ENCODE assay signal across 16 cellular contexts in the genomic region with DNA sequence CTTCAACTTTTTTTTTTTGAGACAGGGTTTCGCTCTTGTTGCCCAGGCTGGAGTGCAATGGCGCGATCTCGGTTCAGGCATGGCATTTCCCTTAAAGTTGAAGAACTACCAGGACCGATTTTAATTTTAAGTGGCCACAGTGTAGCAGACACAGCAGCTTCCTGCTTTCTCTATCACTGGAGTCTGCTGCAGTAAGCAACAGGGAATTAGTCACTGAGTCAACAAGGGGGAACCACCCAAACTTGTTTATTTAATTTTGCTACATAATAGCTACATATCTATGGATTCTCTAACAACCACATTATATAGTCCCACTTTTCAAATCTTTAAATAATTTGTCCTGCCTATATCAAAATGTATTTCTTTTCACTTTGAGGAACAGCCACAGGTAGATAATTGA. TPM values are rescaled to one million over a fixed set of nuclear protein-coding genes. Genes with fewer than 3 reads are reported as not detected.
A peak's percentile ranks its signal among the peaks of the same experiment; 100 is the strongest.
DNase-seq lines count a peak whose midpoint lies in the region; ATAC-seq, FAIRE-seq and TF ChIP-seq lines count a peak whose summit lies in the region.
"Had no signal": no experiment of that assay in that cellular context is flagged by ENCODE, and none has a peak within 500 bp of the region (broad histone marks: within the 10 kb centered on the region; RNA-seq: fewer than 3 reads in every experiment).

No MANE protein-coding gene starts in this region.

- no peaks in the 10 kb centered on the region for H3K79me2 ChIP-seq in K562 (ENCODE audit: control insufficient read depth, insufficient read depth, low read length)

- intact Hi-C loops in K562 (cut with micrococcal nuclease) (no loop called here), left colon (cut with DNase I, micrococcal nuclease) (no loop called here), A673 (cut with micrococcal nuclease; ENCODE audit: unreplicated experiment) (no loop called here)
- intact Hi-C loops in activated CD4-positive, alpha-beta T cell treated with anti-CD3 and anti-CD28 coated beads for 36 hours (cut with DNase I, micrococcal nuclease): no loop called here

- 0% methylated on average over 5 of the region's 5 CpGs for WGBS in K562 (ENCODE audit: insufficient coverage, low coverage, missing lambda C conversion rate)

- no peaks in the 10 kb centered on the region for H4K20me1 ChIP-seq in K562 (replicated peaks; ENCODE audit: control insufficient read depth, insufficient read depth, low read length)

- no peak for TF ChIP-seq EP300 in K562 (IDR thresholded peaks at IDR 0.05; ENCODE audit: low read length)

- peaks cover 4% of the 10 kb centered on the region for H3K36me3 Mint-ChIP-seq in activated CD4-positive, alpha-beta T cell treated with anti-CD3 and anti-CD28 coated beads for 36 hours (ENCODE audit: low read depth)

- H3K9me1 ChIP-seq in K562 (ENCODE audit: control insufficient read depth, insufficient read depth, low read length): no peaks in the 10 kb centered on the region

- CTCF ChIA-PET in K562 (lab: Yijun Ruan, JAX; ENCODE audit: low intra/inter-chr PET ratio) (no interaction called here), A673 (lab: Charles Lee) (no interaction called here)
- CTCF ChIA-PET in activated CD4-positive, alpha-beta T cell treated with anti-CD3 and anti-CD28 coated beads for 36 hours (lab: Charles Lee): interaction anchor here (0.6 kb wide), 1 partner anchor 109 kb away, joined by 3 read pairs; no protein-coding TSS in a partner anchor

- H2AFZ ChIP-seq in K562 (ENCODE audit: low read depth, low read length): no peak overlapping the region

- in situ Hi-C loops in K562 (cut with MboI): no loop called here

- H3K4me3 Mint-ChIP-seq in activated CD4-positive, alpha-beta T cell treated with anti-CD3 and anti-CD28 coated beads for 36 hours: no peak overlapping the region

- H3K27ac Mint-ChIP-seq in activated CD4-positive, alpha-beta T cell treated with anti-CD3 and anti-CD28 coated beads for 36 hours: no peak overlapping the region

- TF ChIP-seq CTCF in K562 (IDR thresholded peaks at IDR 0.05 in 2 of 3, conservative IDR thresholded peaks at IDR 0.05 in 1 of 3; ENCODE audit: insufficient read depth in 2 of 3, low read depth in 1 of 3, low read length in 3 of 3) (no peak), A673 (conservative IDR thresholded peaks at IDR 0.05; ENCODE audit: low read depth, low read length) (no peak)

- no peak overlapping the region for H3K4me3 ChIP-seq in K562
- H3K4me3 ChIP-seq in A673 (ENCODE audit: low read depth, low read length, poor library complexity, severe bottlenecking): no peak overlapping the region

- H3K9ac ChIP-seq in K562 (ENCODE audit: insufficient read depth in 1 of 2, low read depth in 2 of 2, low read length in 2 of 2): no peak overlapping the region
- H3K9ac ChIP-seq: SK-N-SH had no signal

- DNase-seq in H4 (ENCODE audit: low spot score): peak; percentile 16
- DNase-seq in NCI-H460 (ENCODE audit: extremely low read depth, low read depth): peak; percentile 11
- DNase-seq in K562 (ENCODE audit: extremely low read depth in 1 of 4, low spot score in 3 of 4): no peak
- no peak for DNase-seq in left colon
- no peak for DNase-seq in NCI-H82 treated with DMSO at 0.1 percent for 48 hours (lab: John Stamatoyannopoulos, UW; ENCODE audit: unreplicated experiment)
- no peak for DNase-seq in A673 (ENCODE audit: low spot score)
- DNase-seq in activated CD4-positive, alpha-beta T cell treated with anti-CD3 and anti-CD28 coated beads for 36 hours: no peak
- DNase-seq: C1 segment of cervical spinal cord, HCEC 1CT, MM.1S, NCI-H1105, NCI-H1930, NCI-H524 treated with DMSO at 0.1 percent for 48 hours, SK-N-SH had no signal

- POLR2A ChIA-PET in K562 (lab: Yijun Ruan, JAX): no interaction called here
- POLR2A ChIA-PET in A673 (lab: Charles Lee; ENCODE audit: low non-redundant PET): no interaction called here
- POLR2A ChIA-PET in activated CD4-positive, alpha-beta T cell treated with anti-CD3 and anti-CD28 coated beads for 36 hours (lab: Charles Lee): no interaction called here

- H3K4me2 ChIP-seq in K562 (ENCODE audit: insufficient read depth, low read length): no peak overlapping the region
- H3K4me2 ChIP-seq: SK-N-SH had no signal

- no peaks in the 10 kb centered on the region for H3K4me1 Mint-ChIP-seq in activated CD4-positive, alpha-beta T cell treated with anti-CD3 and anti-CD28 coated beads for 36 hours

- TF ChIP-seq POLR2A in K562 (conservative IDR thresholded peaks at IDR 0.05): no peak

- H3K36me3 ChIP-seq in K562 (ENCODE audit: control insufficient read depth, insufficient read depth, low read length): no peaks in the 10 kb centered on the region
- H3K36me3 ChIP-seq in A673 (ENCODE audit: insufficient read depth, low read length, poor library complexity, severe bottlenecking): no peaks in the 10 kb centered on the region

- H3K9me3 Mint-ChIP-seq in activated CD4-positive, alpha-beta T cell treated with anti-CD3 and anti-CD28 coated beads for 36 hours (ENCODE audit: low read depth): peaks cover 33% of the 10 kb centered on the region

- H3K4me1 ChIP-seq in K562 (replicated peaks in 1 of 2; ENCODE audit: control insufficient read depth in 2 of 2, insufficient read depth in 2 of 2, low read length in 2 of 2) (no peaks in the 10 kb centered on the region), A673 (ENCODE audit: insufficient read depth, low read length, poor library complexity, severe bottlenecking) (no peaks in the 10 kb centered on the region)

- TF ChIP-seq RAD21 in K562 (CRISPR knock-in tag; conservative IDR thresholded peaks at IDR 0.05 in 1 of 2, IDR thresholded peaks at IDR 0.05 in 1 of 2): no peak

- H3K27me3 Mint-ChIP-seq in activated CD4-positive, alpha-beta T cell treated with anti-CD3 and anti-CD28 coated beads for 36 hours: no peaks in the 10 kb centered on the region

- no TSS peak for BruUV-seq in K562 (replicated peaks; lab: Mats Ljungman, UMichigan)
- BruUV-seq in A673 (replicated peaks; lab: Mats Ljungman, UMichigan): no TSS peak

- H3K27me3 ChIP-seq in K562 (ENCODE audit: control insufficient read depth in 2 of 2, insufficient read depth in 2 of 2, low read length in 2 of 2) (no peaks in the 10 kb centered on the region), A673 (replicated peaks; ENCODE audit: insufficient read depth, low read depth, low read length, poor library complexity) (no peaks in the 10 kb centered on the region)

- FAIRE-seq in K562 (lab: Jason Lieb, UNC): no peak

- no peak overlapping the region for H3K27ac ChIP-seq in K562 (ENCODE audit: extremely low read depth, low read depth, low read length)
- H3K27ac ChIP-seq in A673 (ENCODE audit: low read depth, low read length, poor library complexity, severe bottlenecking): no peak overlapping the region

- no peaks in the 10 kb centered on the region for H3K9me3 ChIP-seq in K562 (replicated peaks; ENCODE audit: control insufficient read depth, insufficient read depth, low read depth, low read length)
- no peaks in the 10 kb centered on the region for H3K9me3 ChIP-seq in A673 (ENCODE audit: low read depth, low read length, poor library complexity, severe bottlenecking)
- H3K9me3 ChIP-seq: SK-N-SH had no signal

- ATAC-seq in K562: no peak
- peak; percentile 60 for ATAC-seq in left colon
- no peak for ATAC-seq in activated CD4-positive, alpha-beta T cell treated with anti-CD3 and anti-CD28 coated beads for 36 hours
- ATAC-seq: Right ventricle myocardium inferior had no signal

RNA-seq across cellular contexts. Expression of a gene that starts 12.5 kb away (rescaled TPM):
- total RNA-seq in H4 (2014; rRNA removed; shearing (Covaris generic)): not detected in 2 replicates
- total RNA-seq in NCI-H460 (2014; rRNA removed; shearing (Covaris generic)): 0.17 and 0.45 TPM in 2 replicates
- polyA plus RNA-seq in NCI-H460 (2014; cell fraction: nucleus; rRNA removed): 4.1 TPM in 1 of 2 replicates, not detected in the other
- total RNA-seq in K562 (2011; cell fraction: chromatin; rRNA removed; ENCODE audit: low replicate concordance): not detected in 2 replicates
- not detected in 2 replicates for total RNA-seq in K562 (2011; cell fraction: nucleolus; rRNA removed)
- total RNA-seq in K562 (2011; cell fraction: nucleoplasm; rRNA removed): not detected in 2 replicates
- total RNA-seq in K562 (2014; rRNA removed) (0.33 TPM in 1 of 2 replicates, not detected in the other), K562 (2014; rRNA removed; fragmentation: Illumina TruSeq; extraction: Trizol) (not detected in 2 replicates), K562 (2015; rRNA removed; fragmentation: Illumina TruSeq; extraction: Trizol) (not detected in 2 replicates), K562 (2021) (not detected in 2 replicates), left colon (1 to 10 TPM in 1 of 2 donors, not detected in 1; 1.0 TPM), A673 (2021) (not detected in 2 replicates)
- polyA plus RNA-seq in K562 (2011; rRNA removed) (0.22 and 0.53 TPM in 2 replicates), K562 (2014; fragmentation: Illumina TruSeq; extraction: Trizol) (not detected in 2 replicates), K562 (2014; fragmentation: Nextera tagmentation; extraction: Ambion mirVana) (under 1 TPM; 0.21 to 0.24 TPM), K562 (2014; rRNA removed) (0.40 TPM in 1 of 2 replicates, not detected in the other)
- not detected in 2 replicates for polyA plus RNA-seq in K562 (2011; cell fraction: cytosol; rRNA removed)
- 0.81 TPM in 1 of 2 replicates, not detected in the other for polyA plus RNA-seq in K562 (2011; cell fraction: nucleus; rRNA removed)
- polyA plus RNA-seq in K562 (2012): 0.22 and 0.44 TPM in 2 replicates
- not detected in 2 replicates for polyA minus RNA-seq in K562 (2011; rRNA and poly(A)+ RNA removed)
- polyA minus RNA-seq in K562 (2011; cell fraction: cytosol; rRNA and poly(A)+ RNA removed): not detected in 2 replicates
- 0.27 TPM in 1 of 2 replicates, not detected in the other for polyA minus RNA-seq in K562 (2011; cell fraction: nucleus; rRNA and poly(A)+ RNA removed)
- under 1 TPM; 0.37 to 0.59 TPM for total RNA-seq in activated CD4-positive, alpha-beta T cell treated with anti-CD3 and anti-CD28 coated beads for 36 hours
- total RNA-seq: T-helper 1 cell treated with Interleukin-12 subunit alpha and Interleukin-12 subunit beta and Interleukin-4 antibody, amounts not matched to agents 30 ng/mL and 1 ng/mL, for 36 hours had no signal

RNA-seq across cellular contexts. Expression of a gene that starts 24.7 kb away (rescaled TPM):
- 23.0 and 29.6 TPM in 2 replicates for total RNA-seq in H4 (2014; rRNA removed; shearing (Covaris generic))
- 11.9 and 15.9 TPM in 2 replicates for total RNA-seq in NCI-H460 (2014; rRNA removed; shearing (Covaris generic))
- polyA plus RNA-seq in NCI-H460 (2014; cell fraction: nucleus; rRNA removed): 15.9 and 19.8 TPM in 2 replicates
- total RNA-seq in K562 (2011; cell fraction: chromatin; rRNA removed; ENCODE audit: low replicate concordance): 4.7 and 19.4 TPM in 2 replicates
- total RNA-seq in K562 (2011; cell fraction: nucleolus; rRNA removed): 2.7 and 6.1 TPM in 2 replicates
- 10.5 and 15.6 TPM in 2 replicates for total RNA-seq in K562 (2011; cell fraction: nucleoplasm; rRNA removed)
- total RNA-seq in K562 (2014; rRNA removed) (9.7 and 11.6 TPM in 2 replicates), K562 (2014; rRNA removed; fragmentation: Illumina TruSeq; extraction: Trizol) (22.5 and 25.1 TPM in 2 replicates), K562 (2015; rRNA removed; fragmentation: Illumina TruSeq; extraction: Trizol) (12.3 and 14.4 TPM in 2 replicates), K562 (2021) (19.9 and 20.9 TPM in 2 replicates), left colon (10 to 100 TPM; 19.8 to 26.2 TPM), A673 (2021) (6.9 and 7.4 TPM in 2 replicates)
- polyA plus RNA-seq in K562 (2011; rRNA removed) (15.5 and 23.0 TPM in 2 replicates), K562 (2014; fragmentation: Illumina TruSeq; extraction: Trizol) (18.2 and 22.9 TPM in 2 replicates), K562 (2014; fragmentation: Nextera tagmentation; extraction: Ambion mirVana) (10 to 100 TPM; 23.5 to 24.3 TPM), K562 (2014; rRNA removed) (12.1 and 14.6 TPM in 2 replicates)
- 2.5 and 6.5 TPM in 2 replicates for polyA plus RNA-seq in K562 (2011; cell fraction: cytosol; rRNA removed)
- polyA plus RNA-seq in K562 (2011; cell fraction: nucleus; rRNA removed): 8.0 and 13.1 TPM in 2 replicates
- 10.5 and 14.9 TPM in 2 replicates for polyA plus RNA-seq in K562 (2012)
- polyA minus RNA-seq in K562 (2011; rRNA and poly(A)+ RNA removed): 19.0 and 20.4 TPM in 2 replicates
- polyA minus RNA-seq in K562 (2011; cell fraction: cytosol; rRNA and poly(A)+ RNA removed): 10.3 and 12.2 TPM in 2 replicates
- polyA minus RNA-seq in K562 (2011; cell fraction: nucleus; rRNA and poly(A)+ RNA removed): 14.9 and 26.3 TPM in 2 replicates
- 10 to 100 TPM; 12.5 to 13.9 TPM for total RNA-seq in activated CD4-positive, alpha-beta T cell treated with anti-CD3 and anti-CD28 coated beads for 36 hours

RNA-seq across cellular contexts. Expression of a gene that starts 24.7 kb away (rescaled TPM):
- total RNA-seq in H4 (2014; rRNA removed; shearing (Covaris generic)): 1.5 and 3.2 TPM in 2 replicates
- 2.1 and 2.6 TPM in 2 replicates for total RNA-seq in NCI-H460 (2014; rRNA removed; shearing (Covaris generic))
- 1.3 and 2.8 TPM in 2 replicates for polyA plus RNA-seq in NCI-H460 (2014; cell fraction: nucleus; rRNA removed)
- total RNA-seq in K562 (2011; cell fraction: chromatin; rRNA removed; ENCODE audit: low replicate concordance): 0.21 and 0.95 TPM in 2 replicates
- 0.26 and 0.33 TPM in 2 replicates for total RNA-seq in K562 (2011; cell fraction: nucleolus; rRNA removed)
- 0.23 and 0.44 TPM in 2 replicates for total RNA-seq in K562 (2011; cell fraction: nucleoplasm; rRNA removed)
- total RNA-seq in K562 (2014; rRNA removed) (0.27 and 0.57 TPM in 2 replicates), K562 (2014; rRNA removed; fragmentation: Illumina TruSeq; extraction: Trizol) (1.5 and 2.0 TPM in 2 replicates), K562 (2015; rRNA removed; fragmentation: Illumina TruSeq; extraction: Trizol) (1.2 and 1.6 TPM in 2 replicates), K562 (2021) (0.82 and 0.98 TPM in 2 replicates), left colon (under 1 TPM; 0.34 TPM), A673 (2021) (0.17 and 0.33 TPM in 2 replicates)
- polyA plus RNA-seq in K562 (2011; rRNA removed) (1.2 and 2.0 TPM in 2 replicates), K562 (2014; fragmentation: Illumina TruSeq; extraction: Trizol) (1.0 and 1.7 TPM in 2 replicates), K562 (2014; fragmentation: Nextera tagmentation; extraction: Ambion mirVana) (1 to 10 TPM; 2.4 to 2.8 TPM), K562 (2014; rRNA removed) (0.38 and 0.91 TPM in 2 replicates)
- 0.19 and 0.41 TPM in 2 replicates for polyA plus RNA-seq in K562 (2011; cell fraction: cytosol; rRNA removed)
- 0.53 and 0.83 TPM in 2 replicates for polyA plus RNA-seq in K562 (2011; cell fraction: nucleus; rRNA removed)
- 0.74 and 1.1 TPM in 2 replicates for polyA plus RNA-seq in K562 (2012)
- polyA minus RNA-seq in K562 (2011; rRNA and poly(A)+ RNA removed): 1.1 and 1.6 TPM in 2 replicates
- polyA minus RNA-seq in K562 (2011; cell fraction: cytosol; rRNA and poly(A)+ RNA removed): not detected in 2 replicates
- polyA minus RNA-seq in K562 (2011; cell fraction: nucleus; rRNA and poly(A)+ RNA removed): 0.67 and 1.4 TPM in 2 replicates
- 1 to 10 TPM; 1.9 to 2.7 TPM for total RNA-seq in activated CD4-positive, alpha-beta T cell treated with anti-CD3 and anti-CD28 coated beads for 36 hours

Comparison
In these comparisons a context has a peak if more than half of its experiments do, and no peak if none do; other contexts are left out.
1. DNase-seq: peak in H4 (single experiment) and NCI-H460 (single experiment); none in K562 (0 of 4), left colon (0 of 2), NCI-H82 treated with DMSO at 0.1 percent for 48 hours (single experiment), A673 (single experiment) and activated CD4-positive, alpha-beta T cell treated with anti-CD3 and anti-CD28 coated beads for 36 hours (single experiment).